Comparison of ENCODE assay signal across 30 cellular contexts in the genomic region with DNA sequence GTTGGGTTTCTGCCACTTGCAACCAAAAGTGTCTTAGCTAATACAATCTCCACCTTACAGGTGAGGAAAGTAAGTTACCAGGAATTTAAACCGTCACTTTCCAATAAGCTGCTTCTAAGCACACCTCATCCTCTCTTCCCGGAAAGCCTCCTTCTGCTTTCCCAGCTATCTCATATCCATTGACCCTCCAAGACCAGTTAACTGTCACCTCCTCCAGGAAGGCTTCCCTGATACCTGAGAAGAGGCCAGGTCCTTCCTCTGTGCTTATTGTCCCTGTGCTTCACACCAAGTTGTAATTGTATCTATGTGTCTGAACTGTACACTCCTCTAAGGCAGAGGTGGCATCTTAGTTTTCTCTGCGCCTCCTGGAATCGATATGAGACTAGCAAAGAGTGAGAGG. TPM values are rescaled to one million over a fixed set of nuclear protein-coding genes. Genes with fewer than 3 reads are reported as not detected.
DNase-seq lines count a peak whose midpoint lies in the region; ATAC-seq and TF ChIP-seq lines count a peak whose summit lies in the region.
"Had no signal": no experiment of that assay in that cellular context is flagged by ENCODE, and none has a peak within 500 bp of the region (broad histone marks: within the 10 kb centered on the region; RNA-seq: fewer than 3 reads in every experiment).

No MANE protein-coding gene starts in this region.

- CTCF ChIA-PET in CD4-positive, alpha-beta memory T cell (lab: Charles Lee; ENCODE audit: partially characterized antibody), result no interaction called here

- TF ChIP-seq CTCF in osteocyte (IDR thresholded peaks at IDR 0.05), result no peak

- DNase-seq in activated CD4-positive, alpha-beta T cell treated with anti-CD3 and anti-CD28 coated beads, Interleukin-2, amount 10 ng/mL, durations not matched to agents 24 days and 14 days, result no peak
- DNase-seq in activated CD4-positive, alpha-beta T cell treated with anti-CD3 and anti-CD28 coated beads for 4 hours, result no peak
- DNase-seq in CD4-positive, alpha-beta memory T cell, result no peak
- no peak for DNase-seq in naive B cell
- DNase-seq in NCI-H1436 (lab: John Stamatoyannopoulos, UW), result no peak
- DNase-seq in osteocyte (ENCODE audit: extremely low spot score, unreplicated experiment), result no peak
- DNase-seq in kidney glomerular epithelial cell (lab: John Stamatoyannopoulos, UW), result no peak
- DNase-seq: 8988T; activated CD4-positive, alpha-beta T cell treated with anti-CD3 and anti-CD28 coated beads, Interleukin-2, amount 50 U/mL, for 1 hour; activated T-cell treated with anti-CD3 and anti-CD28 coated beads for 4 hours; DND-41; effector memory CD4-positive, alpha-beta T cell; foreskin keratinocyte; GM23248; IMR-90; NCI-H1105 treated with DMSO at 0.1 percent for 48 hours; NCI-H2029 treated with DMSO at 0.1 percent for 48 hours; NCI-H226; NCI-H774; substantia nigra; T-helper 2 cell; upper lobe of right lung had no signal

- peaks cover 75% of the 10 kb centered on the region for H3K36me3 Mint-ChIP-seq in activated CD4-positive, alpha-beta T cell treated with anti-CD3 and anti-CD28 coated beads, Interleukin-2, amount 10 ng/mL, durations not matched to agents 24 days and 14 days (ENCODE audit: low read depth)
- H3K36me3 Mint-ChIP-seq in CD4-positive, alpha-beta memory T cell, result peaks cover 66 to 73% of the 10 kb centered on the region in 2 donors
- peaks cover 80% of the 10 kb centered on the region for H3K36me3 Mint-ChIP-seq in activated T-helper 17 cell treated with anti-CD3 and anti-CD28 coated beads, Interleukin-2, amount 50 U/mL, for 72 hours (ENCODE audit: low read depth)
- H3K36me3 Mint-ChIP-seq in naive B cell (peaks cover 31 to 43% of the 10 kb centered on the region in 2 donors), osteocyte (ENCODE audit: unreplicated experiment) (no peaks in the 10 kb centered on the region)
- H3K36me3 Mint-ChIP-seq: brain had no signal

- H3K4me3 ChIP-seq in CD4-positive, alpha-beta memory T cell (ENCODE audit: low read length in 2 of 2), result no peak overlapping the region
- H3K4me3 ChIP-seq: GM23248, hepatocyte, skin epidermis, upper lobe of right lung had no signal

- H3K4me3 Mint-ChIP-seq in activated CD4-positive, alpha-beta T cell treated with anti-CD3 and anti-CD28 coated beads, Interleukin-2, amount 10 ng/mL, durations not matched to agents 24 days and 14 days, result no peak overlapping the region
- H3K4me3 Mint-ChIP-seq in CD4-positive, alpha-beta memory T cell, result no peak overlapping the region
- H3K4me3 Mint-ChIP-seq in activated T-helper 17 cell treated with anti-CD3 and anti-CD28 coated beads, Interleukin-2, amount 50 U/mL, for 72 hours, result no peak overlapping the region
- H3K4me3 Mint-ChIP-seq in naive B cell (peak overlapping the region in 1 of 8 donors; percentile 72), osteocyte (ENCODE audit: unreplicated experiment) (no peak overlapping the region)
- H3K4me3 Mint-ChIP-seq: brain had no signal

- no peaks in the 10 kb centered on the region for H3K27me3 ChIP-seq in CD4-positive, alpha-beta memory T cell (ENCODE audit: insufficient read depth, low read length)
- H3K27me3 ChIP-seq: foreskin keratinocyte, hepatocyte, upper lobe of right lung had no signal

- H3K4me1 Mint-ChIP-seq in activated CD4-positive, alpha-beta T cell treated with anti-CD3 and anti-CD28 coated beads, Interleukin-2, amount 10 ng/mL, durations not matched to agents 24 days and 14 days, result peaks cover 21% of the 10 kb centered on the region
- H3K4me1 Mint-ChIP-seq in CD4-positive, alpha-beta memory T cell, result peaks cover 14 to 47% (median 32%) of the 10 kb centered on the region in 4 donors
- peaks cover 4% of the 10 kb centered on the region for H3K4me1 Mint-ChIP-seq in activated T-helper 17 cell treated with anti-CD3 and anti-CD28 coated beads, Interleukin-2, amount 50 U/mL, for 72 hours
- peaks cover 58 to 71% (median 70%) of the 10 kb centered on the region in 3 donors for H3K4me1 Mint-ChIP-seq in naive B cell
- H3K4me1 Mint-ChIP-seq in osteocyte (ENCODE audit: unreplicated experiment), result peaks cover 8% of the 10 kb centered on the region

- H3K4me1 ChIP-seq in CD4-positive, alpha-beta memory T cell (ENCODE audit: insufficient read depth, low read length), result peaks cover 30% of the 10 kb centered on the region
- H3K4me1 ChIP-seq: foreskin keratinocyte, upper lobe of right lung had no signal

- peak overlapping the region; percentile 38 for H3K27ac Mint-ChIP-seq in activated CD4-positive, alpha-beta T cell treated with anti-CD3 and anti-CD28 coated beads, Interleukin-2, amount 10 ng/mL, durations not matched to agents 24 days and 14 days
- H3K27ac Mint-ChIP-seq in CD4-positive, alpha-beta memory T cell, result peak overlapping the region in 5 of 7 donors; percentile 35 to 71 (median 62)
- H3K27ac Mint-ChIP-seq in activated T-helper 17 cell treated with anti-CD3 and anti-CD28 coated beads, Interleukin-2, amount 50 U/mL, for 72 hours, result peak overlapping the region; percentile 11
- H3K27ac Mint-ChIP-seq in naive B cell, result peak overlapping the region; percentile 33 to 96 (median 70)
- no peak overlapping the region for H3K27ac Mint-ChIP-seq in osteocyte (ENCODE audit: unreplicated experiment)

- POLR2A ChIA-PET in CD4-positive, alpha-beta memory T cell (lab: Charles Lee; ENCODE audit: partially characterized antibody), result interaction anchor here (6.0 to 37.5 kb wide), 2 partner anchors 9 to 22 kb away, joined by 43 to 1160 read pairs; a partner anchor contains a TSS

- H3K9me3 Mint-ChIP-seq in activated CD4-positive, alpha-beta T cell treated with anti-CD3 and anti-CD28 coated beads, Interleukin-2, amount 10 ng/mL, durations not matched to agents 24 days and 14 days, result no peaks in the 10 kb centered on the region
- H3K9me3 Mint-ChIP-seq in CD4-positive, alpha-beta memory T cell, result peaks cover 0 to 2% (median 0%) of the 10 kb centered on the region in 8 donors
- H3K9me3 Mint-ChIP-seq in activated T-helper 17 cell treated with anti-CD3 and anti-CD28 coated beads, Interleukin-2, amount 50 U/mL, for 72 hours, result no peaks in the 10 kb centered on the region
- H3K9me3 Mint-ChIP-seq in naive B cell (peaks cover 0 to 6% (median 0%) of the 10 kb centered on the region in 7 donors), osteocyte (ENCODE audit: unreplicated experiment) (peaks cover 4% of the 10 kb centered on the region)

- no peak for ATAC-seq in activated T-helper 17 cell treated with anti-CD3 and anti-CD28 coated beads, Interleukin-2, amount 50 U/mL, for 72 hours (replicated peaks)
- ATAC-seq in naive B cell (ENCODE audit: low read depth in 2 of 2), result no peak
- ATAC-seq: esophagus mucosa, foreskin keratinocyte had no signal

- intact Hi-C loops in activated CD4-positive, alpha-beta T cell treated with anti-CD3 and anti-CD28 coated beads, Interleukin-2, amount 10 ng/mL, durations not matched to agents 24 days and 14 days (cut with micrococcal nuclease), result no loop called here
- intact Hi-C loops in CD4-positive, alpha-beta memory T cell (cut with micrococcal nuclease), result loop anchor here (1.0 kb wide), 1 partner anchor 9 kb away; no protein-coding TSS in a partner anchor

- H3K27ac ChIP-seq in CD4-positive, alpha-beta memory T cell (ENCODE audit: low read depth, low read length), result no peak overlapping the region
- H3K27ac ChIP-seq: foreskin keratinocyte, GM23248, hepatocyte, RWPE1, skin epidermis, upper lobe of right lung had no signal

- H3K9me3 ChIP-seq in CD4-positive, alpha-beta memory T cell (ENCODE audit: control insufficient read depth in 1 of 2, low read length in 2 of 2), result no peaks in the 10 kb centered on the region
- H3K9me3 ChIP-seq: upper lobe of right lung had no signal

- H3K36me3 ChIP-seq in CD4-positive, alpha-beta memory T cell (ENCODE audit: insufficient read depth, low read length), result peaks cover 72% of the 10 kb centered on the region

- peaks cover 2% of the 10 kb centered on the region for H3K27me3 Mint-ChIP-seq in activated CD4-positive, alpha-beta T cell treated with anti-CD3 and anti-CD28 coated beads, Interleukin-2, amount 10 ng/mL, durations not matched to agents 24 days and 14 days
- no peaks in the 10 kb centered on the region for H3K27me3 Mint-ChIP-seq in CD4-positive, alpha-beta memory T cell
- H3K27me3 Mint-ChIP-seq in activated T-helper 17 cell treated with anti-CD3 and anti-CD28 coated beads, Interleukin-2, amount 50 U/mL, for 72 hours, result no peaks in the 10 kb centered on the region
- H3K27me3 Mint-ChIP-seq in naive B cell (no peaks in the 10 kb centered on the region), osteocyte (ENCODE audit: unreplicated experiment) (peaks cover 2% of the 10 kb centered on the region)

RNA-seq across cellular contexts. Expression of a gene that starts 11.2 kb away (rescaled TPM):
- 0.50 and 0.54 TPM in 2 replicates for total RNA-seq in activated CD4-positive, alpha-beta T cell treated with anti-CD3 and anti-CD28 coated beads, Interleukin-2, amount 10 ng/mL, durations not matched to agents 24 days and 14 days
- total RNA-seq in CD4-positive, alpha-beta memory T cell, result under 1 TPM in 1 of 2 experiments, not detected in 1; 0.12 TPM
- 1 to 10 TPM in 1 of 2 donors, under 1 TPM in 1; 0.53 to 1.2 TPM for polyA plus RNA-seq in CD4-positive, alpha-beta memory T cell
- under 1 TPM; 0.26 to 0.52 TPM for total RNA-seq in activated T-helper 17 cell treated with anti-CD3 and anti-CD28 coated beads, Interleukin-2, amount 50 U/mL, for 72 hours
- 1 to 10 TPM in 2 of 6 donors, under 1 TPM in 4; 0.21 to 3.1 (median 0.39) TPM for polyA plus RNA-seq in naive B cell (ENCODE audit: low read depth in 6 of 6)
- total RNA-seq in osteocyte, result 0.39 and 0.99 TPM in 2 replicates
- total RNA-seq: esophagus mucosa, IMR-90, lower leg skin, M059J, upper lobe of right lung had no signal
- polyA plus RNA-seq: foreskin keratinocyte, GM23248 had no signal

RNA-seq across cellular contexts. Expression of a gene that starts 23.0 kb away (rescaled TPM):
- 178 and 179 TPM in 2 replicates for total RNA-seq in activated CD4-positive, alpha-beta T cell treated with anti-CD3 and anti-CD28 coated beads, Interleukin-2, amount 10 ng/mL, durations not matched to agents 24 days and 14 days
- 100 to 1,000 TPM; 587 to 608 TPM for total RNA-seq in CD4-positive, alpha-beta memory T cell
- 100 to 1,000 TPM; 563 to 851 TPM for polyA plus RNA-seq in CD4-positive, alpha-beta memory T cell
- total RNA-seq in activated T-helper 17 cell treated with anti-CD3 and anti-CD28 coated beads, Interleukin-2, amount 50 U/mL, for 72 hours, result 100 to 1,000 TPM; 316 to 333 TPM
- 1,000 to 10,000 TPM; 1,442 to 2,525 (median 1,701) TPM for polyA plus RNA-seq in naive B cell (ENCODE audit: low read depth in 6 of 6)
- total RNA-seq in osteocyte, result not detected in 2 replicates
- total RNA-seq: foreskin keratinocyte, GM23248, IMR-90 had no signal

Comparison
In these comparisons a context has a peak if more than half of its experiments do, and no peak if none do; other contexts are left out.
1. RNA of a gene that starts 23.0 kb away (total RNA-seq): 587 to 608 TPM in CD4-positive, alpha-beta memory T cell, 316 to 333 TPM in activated T-helper 17 cell treated with anti-CD3 and anti-CD28 coated beads, Interleukin-2, amount 50 U/mL, for 72 hours and 178 to 179 TPM in activated CD4-positive, alpha-beta T cell treated with anti-CD3 and anti-CD28 coated beads, Interleukin-2, amount 10 ng/mL, durations not matched to agents 24 days and 14 days; not detected in osteocyte; every median in the first group is over 100 times any median in the second.